14 cellular contexts compared by ENCODE assay signal in the genomic region with DNA sequence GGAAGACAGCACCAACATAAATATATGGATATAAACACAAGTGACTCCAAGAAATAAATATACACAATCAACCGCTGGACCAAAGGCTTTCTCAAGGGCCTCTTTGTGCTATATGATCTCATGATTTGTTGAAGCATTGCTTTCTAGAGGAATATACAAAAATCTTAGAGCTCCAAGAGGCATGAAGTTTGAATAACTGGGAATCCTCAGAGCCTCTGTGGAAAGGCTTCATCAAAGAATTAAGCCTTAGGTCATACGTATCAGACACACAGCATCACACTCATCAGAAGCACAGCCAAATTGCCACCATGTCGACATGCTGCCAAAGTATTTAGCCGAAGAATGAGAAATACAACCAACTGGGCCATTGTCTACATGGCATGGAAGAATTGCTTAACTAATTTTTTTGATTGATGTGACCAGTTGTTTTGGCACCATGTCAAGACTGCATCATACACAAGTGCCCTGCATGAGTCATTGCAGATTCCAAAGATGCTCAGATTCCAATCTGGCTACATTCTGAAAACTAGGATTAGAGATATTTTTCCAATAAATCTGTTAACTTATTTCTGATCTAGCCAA.
DNase-seq lines count a peak whose midpoint lies in the region; ATAC-seq and TF ChIP-seq lines count a peak whose summit lies in the region.
"Had no signal": no experiment of that assay in that cellular context is flagged by ENCODE, and none has a peak within 500 bp of the region (broad histone marks: within the 10 kb centered on the region; RNA-seq: fewer than 3 reads in every experiment).

No MANE protein-coding gene starts in this region.

- H3K27me3 ChIP-seq in adipocyte (replicated peaks; ENCODE audit: control insufficient read depth, insufficient read depth, low read length) (no peaks in the 10 kb centered on the region), left lung (no peaks in the 10 kb centered on the region)

- no peak overlapping the region for H3K9ac ChIP-seq in adipocyte (ENCODE audit: low read length)

- intact Hi-C loops in left lung (cut with DNase I) = no loop called here

- H3K27me3 Mint-ChIP-seq in naive thymus-derived CD8-positive, alpha-beta T cell = peaks cover 0 to 8% (median 1%) of the 10 kb centered on the region in 5 donors
- H3K27me3 Mint-ChIP-seq: activated naive CD4-positive, alpha-beta T cell treated with anti-CD3 and anti-CD28 coated beads, Interleukin-2, amount 50 U/mL, for 24 hours; CD8-positive, alpha-beta memory T cell had no signal

- no peaks in the 10 kb centered on the region for H3K36me3 ChIP-seq in adipocyte (ENCODE audit: control insufficient read depth, insufficient read depth, low read length, severe bottlenecking)
- H3K36me3 ChIP-seq in left lung = no peaks in the 10 kb centered on the region

- no peak overlapping the region for H3K27ac Mint-ChIP-seq in naive thymus-derived CD8-positive, alpha-beta T cell
- H3K27ac Mint-ChIP-seq: activated naive CD4-positive, alpha-beta T cell treated with anti-CD3 and anti-CD28 coated beads, Interleukin-2, amount 50 U/mL, for 24 hours; CD8-positive, alpha-beta memory T cell had no signal

- DNase-seq in AG08395 (ENCODE audit: low spot score) (peak; percentile 54), HS-27A (ENCODE audit: low read depth) (peak; percentile 95), adipocyte (ENCODE audit: low read depth) (peak; percentile 74), iris pigment epithelial cell (ENCODE audit: low read depth) (peak; percentile 80), left lung (no peak), NCI-H345 (lab: John Stamatoyannopoulos, UW) (no peak)
- no peak for DNase-seq in naive thymus-derived CD8-positive, alpha-beta T cell
- DNase-seq: activated CD4-positive, alpha-beta T cell treated with anti-CD3 and anti-CD28 coated beads for 48 hours; CD8-positive, alpha-beta memory T cell; left ventricle myocardium superior; NCI-H1436 treated with DMSO at 0.1 percent for 48 hours; SHP77 treated with DMSO at 0.1 percent for 48 hours had no signal

- ATAC-seq in HG02981 (IDR thresholded peaks at IDR 0.05; ENCODE audit: unreplicated experiment) (no peak), left lung (no peak)
- ATAC-seq in naive thymus-derived CD8-positive, alpha-beta T cell = no peak
- ATAC-seq: left ventricle myocardium superior had no signal

- no peak overlapping the region for H3K27ac ChIP-seq in left lung

- POLR2A ChIA-PET in naive thymus-derived CD8-positive, alpha-beta T cell (lab: Charles Lee) = no interaction called here

- no peak overlapping the region for H3K4me3 ChIP-seq in adipocyte (ENCODE audit: low read length)
- no peak overlapping the region for H3K4me3 ChIP-seq in left lung

- TF ChIP-seq CTCF in left lung (IDR thresholded peaks at IDR 0.05) = no peak

- H3K9me3 Mint-ChIP-seq in naive thymus-derived CD8-positive, alpha-beta T cell = no peaks in the 10 kb centered on the region
- H3K9me3 Mint-ChIP-seq: activated naive CD4-positive, alpha-beta T cell treated with anti-CD3 and anti-CD28 coated beads, Interleukin-2, amount 50 U/mL, for 24 hours; CD8-positive, alpha-beta memory T cell had no signal

- no peaks in the 10 kb centered on the region for H3K4me1 Mint-ChIP-seq in naive thymus-derived CD8-positive, alpha-beta T cell
- H3K4me1 Mint-ChIP-seq: activated naive CD4-positive, alpha-beta T cell treated with anti-CD3 and anti-CD28 coated beads, Interleukin-2, amount 50 U/mL, for 24 hours; CD8-positive, alpha-beta memory T cell had no signal

- no peaks in the 10 kb centered on the region for H3K9me3 ChIP-seq in adipocyte (ENCODE audit: control insufficient read depth, low read length)
- H3K9me3 ChIP-seq in left lung = no peaks in the 10 kb centered on the region

- no peak overlapping the region for H3K4me3 Mint-ChIP-seq in naive thymus-derived CD8-positive, alpha-beta T cell
- H3K4me3 Mint-ChIP-seq: activated naive CD4-positive, alpha-beta T cell treated with anti-CD3 and anti-CD28 coated beads, Interleukin-2, amount 50 U/mL, for 24 hours; CD8-positive, alpha-beta memory T cell had no signal

- H3K4me1 ChIP-seq in adipocyte (ENCODE audit: control insufficient read depth, insufficient read depth, low read length) (peaks cover 5% of the 10 kb centered on the region), left lung (no peaks in the 10 kb centered on the region)

- no peaks in the 10 kb centered on the region for H3K36me3 Mint-ChIP-seq in naive thymus-derived CD8-positive, alpha-beta T cell
- H3K36me3 Mint-ChIP-seq: activated naive CD4-positive, alpha-beta T cell treated with anti-CD3 and anti-CD28 coated beads, Interleukin-2, amount 50 U/mL, for 24 hours; CD8-positive, alpha-beta memory T cell had no signal

Comparison
In these comparisons a context has a peak if more than half of its experiments do, and no peak if none do; other contexts are left out.
1. DNase-seq: peak in AG08395 (single experiment), HS-27A (single experiment), adipocyte (single experiment) and iris pigment epithelial cell (single experiment); none in naive thymus-derived CD8-positive, alpha-beta T cell (0 of 10), left lung (0 of 2) and NCI-H345 (single experiment).